Comparison of ENCODE assay signal across 8 cellular contexts in genomic region chr3:35908366-35909232, GRCh38.
A peak's percentile ranks its signal among the peaks of the same experiment; 100 is the strongest.
DNase-seq lines count a peak whose midpoint lies in the region; ATAC-seq and TF ChIP-seq lines count a peak whose summit lies in the region.

No MANE protein-coding gene starts in this region.

- H3K36me3 ChIP-seq in PC-9 (ENCODE audit: low read depth): no peaks in the 10 kb centered on the region

- no peaks in the 10 kb centered on the region for H3F3A ChIP-seq in PC-9 (ENCODE audit: insufficient read depth, low read depth)

- no peaks in the 10 kb centered on the region for H3K9me2 ChIP-seq in PC-9 (ENCODE audit: insufficient read depth)

- intact Hi-C loops in PC-9 (cut with micrococcal nuclease; ENCODE audit: unreplicated experiment): loop anchor here (10.0 kb wide), 1 partner anchor 1924 kb away; no protein-coding TSS in a partner anchor
- intact Hi-C loops in left cardiac atrium (cut with DNase I): loop anchor here in 1 of 2 donors (10.0 kb wide), 1 partner anchor 234 kb away; no protein-coding TSS in a partner anchor

- no TSS peak for BruUV-seq in PC-9 (replicated peaks; lab: Mats Ljungman, UMichigan)

- H3K4me1 Mint-ChIP-seq in activated naive CD8-positive, alpha-beta T cell treated with anti-CD3 and anti-CD28 coated beads for 36 hours: no peaks in the 10 kb centered on the region

- ATAC-seq in GM21367 (IDR thresholded peaks at IDR 0.05; ENCODE audit: unreplicated experiment): peak; percentile 90
- peak; percentile 46 to 70 for ATAC-seq in left cardiac atrium
- no peak for ATAC-seq in GM18873 (IDR thresholded peaks at IDR 0.05; ENCODE audit: low FRiP score, unreplicated experiment)

- no peaks in the 10 kb centered on the region for H3K36me3 Mint-ChIP-seq in activated naive CD8-positive, alpha-beta T cell treated with anti-CD3 and anti-CD28 coated beads for 36 hours

- H3K27ac Mint-ChIP-seq in activated naive CD8-positive, alpha-beta T cell treated with anti-CD3 and anti-CD28 coated beads for 36 hours: no peak overlapping the region

- no peaks in the 10 kb centered on the region for H3K79me2 ChIP-seq in PC-9 (ENCODE audit: low read depth)

- no peak overlapping the region for H3K4me2 ChIP-seq in PC-9

- H3K9me3 ChIP-seq in PC-9 (ENCODE audit: insufficient read depth, low read depth): no peaks in the 10 kb centered on the region

- H2AFZ ChIP-seq in PC-9: no peak overlapping the region

- POLR2A ChIA-PET in PC-9 (lab: Charles Lee; ENCODE audit: unreplicated experiment): no interaction called here

- H3K9me3 Mint-ChIP-seq in activated naive CD8-positive, alpha-beta T cell treated with anti-CD3 and anti-CD28 coated beads for 36 hours: no peaks in the 10 kb centered on the region

- CTCF ChIA-PET in PC-9 (lab: Charles Lee): interaction anchor here (0.6 to 0.8 kb wide), 4 partner anchors 12 to 136 kb away, joined by 4 to 11 read pairs (median 6); no protein-coding TSS in a partner anchor

- no peak overlapping the region for H3K27ac ChIP-seq in PC-9

- DNase-seq in EH (ENCODE audit: low read depth) (peak; percentile 67), HuH-7 (ENCODE audit: low spot score) (peak; percentile 10), PC-9 (peak in 1 of 2 experiments; percentile 29), left cardiac atrium (peak; percentile 64), renal cortical epithelial cell (ENCODE audit: low read depth) (peak; percentile 66)
- peak; percentile 26 for DNase-seq in activated naive CD8-positive, alpha-beta T cell treated with anti-CD3 and anti-CD28 coated beads for 36 hours

- peak; percentile 80 for TF ChIP-seq CTCF in PC-9 (conservative IDR thresholded peaks at IDR 0.05)

- H3K4me3 ChIP-seq in PC-9: no peak overlapping the region

- H3K27me3 Mint-ChIP-seq in activated naive CD8-positive, alpha-beta T cell treated with anti-CD3 and anti-CD28 coated beads for 36 hours: no peaks in the 10 kb centered on the region

- H3K27me3 ChIP-seq in PC-9 (ENCODE audit: insufficient read depth, low read depth): no peaks in the 10 kb centered on the region

- H3K4me1 ChIP-seq in PC-9 (replicated peaks; ENCODE audit: insufficient read depth): no peaks in the 10 kb centered on the region

- H3K4me3 Mint-ChIP-seq in activated naive CD8-positive, alpha-beta T cell treated with anti-CD3 and anti-CD28 coated beads for 36 hours: no peak overlapping the region

- H4K20me1 ChIP-seq in PC-9 (ENCODE audit: insufficient read depth): no peaks in the 10 kb centered on the region
